ENCODE assay signal across 1 cellular context in genomic region chr5:91383027-91383955, GRCh38.
TF ChIP-seq lines count a peak whose summit lies in the region.

Gene ARRDC3 (minus strand): TSS chr5:91383317. CDS start chr5:91383092, 225 bp downstream.

TF ChIP-seq in HepG2, 621 proteins besides CTCF, POLR2A, EP300 and RAD21 (continued from another document and continues in another):
- TF ChIP-seq, protein P1, sequence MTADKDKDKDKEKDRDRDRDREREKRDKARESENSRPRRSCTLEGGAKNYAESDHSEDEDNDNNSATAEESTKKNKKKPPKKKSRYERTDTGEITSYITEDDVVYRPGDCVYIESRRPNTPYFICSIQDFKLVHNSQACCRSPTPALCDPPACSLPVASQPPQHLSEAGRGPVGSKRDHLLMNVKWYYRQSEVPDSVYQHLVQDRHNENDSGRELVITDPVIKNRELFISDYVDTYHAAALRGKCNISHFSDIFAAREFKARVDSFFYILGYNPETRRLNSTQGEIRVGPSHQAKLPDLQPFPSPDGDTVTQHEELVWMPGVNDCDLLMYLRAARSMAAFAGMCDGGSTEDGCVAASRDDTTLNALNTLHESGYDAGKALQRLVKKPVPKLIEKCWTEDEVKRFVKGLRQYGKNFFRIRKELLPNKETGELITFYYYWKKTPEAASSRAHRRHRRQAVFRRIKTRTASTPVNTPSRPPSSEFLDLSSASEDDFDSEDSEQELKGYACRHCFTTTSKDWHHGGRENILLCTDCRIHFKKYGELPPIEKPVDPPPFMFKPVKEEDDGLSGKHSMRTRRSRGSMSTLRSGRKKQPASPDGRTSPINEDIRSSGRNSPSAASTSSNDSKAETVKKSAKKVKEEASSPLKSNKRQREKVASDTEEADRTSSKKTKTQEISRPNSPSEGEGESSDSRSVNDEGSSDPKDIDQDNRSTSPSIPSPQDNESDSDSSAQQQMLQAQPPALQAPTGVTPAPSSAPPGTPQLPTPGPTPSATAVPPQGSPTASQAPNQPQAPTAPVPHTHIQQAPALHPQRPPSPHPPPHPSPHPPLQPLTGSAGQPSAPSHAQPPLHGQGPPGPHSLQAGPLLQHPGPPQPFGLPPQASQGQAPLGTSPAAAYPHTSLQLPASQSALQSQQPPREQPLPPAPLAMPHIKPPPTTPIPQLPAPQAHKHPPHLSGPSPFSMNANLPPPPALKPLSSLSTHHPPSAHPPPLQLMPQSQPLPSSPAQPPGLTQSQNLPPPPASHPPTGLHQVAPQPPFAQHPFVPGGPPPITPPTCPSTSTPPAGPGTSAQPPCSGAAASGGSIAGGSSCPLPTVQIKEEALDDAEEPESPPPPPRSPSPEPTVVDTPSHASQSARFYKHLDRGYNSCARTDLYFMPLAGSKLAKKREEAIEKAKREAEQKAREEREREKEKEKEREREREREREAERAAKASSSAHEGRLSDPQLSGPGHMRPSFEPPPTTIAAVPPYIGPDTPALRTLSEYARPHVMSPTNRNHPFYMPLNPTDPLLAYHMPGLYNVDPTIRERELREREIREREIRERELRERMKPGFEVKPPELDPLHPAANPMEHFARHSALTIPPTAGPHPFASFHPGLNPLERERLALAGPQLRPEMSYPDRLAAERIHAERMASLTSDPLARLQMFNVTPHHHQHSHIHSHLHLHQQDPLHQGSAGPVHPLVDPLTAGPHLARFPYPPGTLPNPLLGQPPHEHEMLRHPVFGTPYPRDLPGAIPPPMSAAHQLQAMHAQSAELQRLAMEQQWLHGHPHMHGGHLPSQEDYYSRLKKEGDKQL (CRISPR knock-in tag; IDR thresholded peaks at IDR 0.05; ENCODE audit: low read depth), result no peak
- TF ChIP-seq KDM6A (CRISPR knock-in tag; IDR thresholded peaks at IDR 0.05; ENCODE audit: low read depth), result no peak
- peak; percentile 87 for TF ChIP-seq TAF1 (CRISPR knock-in tag; IDR thresholded peaks at IDR 0.05)
- TF ChIP-seq, protein P2, sequence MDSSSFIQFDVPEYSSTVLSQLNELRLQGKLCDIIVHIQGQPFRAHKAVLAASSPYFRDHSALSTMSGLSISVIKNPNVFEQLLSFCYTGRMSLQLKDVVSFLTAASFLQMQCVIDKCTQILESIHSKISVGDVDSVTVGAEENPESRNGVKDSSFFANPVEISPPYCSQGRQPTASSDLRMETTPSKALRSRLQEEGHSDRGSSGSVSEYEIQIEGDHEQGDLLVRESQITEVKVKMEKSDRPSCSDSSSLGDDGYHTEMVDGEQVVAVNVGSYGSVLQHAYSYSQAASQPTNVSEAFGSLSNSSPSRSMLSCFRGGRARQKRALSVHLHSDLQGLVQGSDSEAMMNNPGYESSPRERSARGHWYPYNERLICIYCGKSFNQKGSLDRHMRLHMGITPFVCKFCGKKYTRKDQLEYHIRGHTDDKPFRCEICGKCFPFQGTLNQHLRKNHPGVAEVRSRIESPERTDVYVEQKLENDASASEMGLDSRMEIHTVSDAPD (CRISPR knock-in tag; IDR thresholded peaks at IDR 0.05), result no peak; the same call in 1 of the 2 replicates
- no peak for TF ChIP-seq ZBTB3 (CRISPR knock-in tag; IDR thresholded peaks at IDR 0.05; ENCODE audit: borderline replicate concordance, low read depth)
- no peak for TF ChIP-seq SRSF1 (optimal IDR thresholded peaks at IDR 0.05; ENCODE audit: low read depth, low read length)
- no peak for TF ChIP-seq ZNF563 (CRISPR knock-in tag; IDR thresholded peaks at IDR 0.05)
- peak; percentile 21; the same call in 1 of the 2 replicates for TF ChIP-seq FOXA3 (CRISPR knock-in tag; IDR thresholded peaks at IDR 0.05)
- TF ChIP-seq ZNF383 (CRISPR knock-in tag; IDR thresholded peaks at IDR 0.05; ENCODE audit: borderline replicate concordance), result 0 out of 2 replicates have a peak, but pooled peaks have one; percentile 37
- TF ChIP-seq GLI4 (CRISPR knock-in tag; IDR thresholded peaks at IDR 0.05; ENCODE audit: borderline replicate concordance), result no peak
- TF ChIP-seq HIVEP1 (CRISPR knock-in tag; IDR thresholded peaks at IDR 0.05), result 0 out of 2 replicates have a peak, but pooled peaks have one; percentile 35
- TF ChIP-seq ZNF776 (CRISPR knock-in tag; IDR thresholded peaks at IDR 0.05), result no peak
- 0 out of 2 replicates have a peak, but pooled peaks have one; percentile 80 for TF ChIP-seq ZNF761 (CRISPR knock-in tag; conservative IDR thresholded peaks at IDR 0.05)
- no peak for TF ChIP-seq EHMT2 (IDR thresholded peaks at IDR 0.05; ENCODE audit: borderline replicate concordance, low read depth, low read length)
- peak; percentile 70 for TF ChIP-seq HNRNPLL (IDR thresholded peaks at IDR 0.05; ENCODE audit: low read depth, low read length, poor library complexity, severe bottlenecking)
- peak; percentile 90 for TF ChIP-seq ZNF777 (CRISPR knock-in tag; IDR thresholded peaks at IDR 0.05)
- TF ChIP-seq CHCHD3 (CRISPR knock-in tag; IDR thresholded peaks at IDR 0.05), result no peak
- TF ChIP-seq CENPT (CRISPR knock-in tag; IDR thresholded peaks at IDR 0.05; ENCODE audit: low read depth), result no peak; the same call in 1 of the 2 replicates
- 0 out of 2 replicates have a peak, but pooled peaks have one; percentile 38 for TF ChIP-seq FIP1L1 (IDR thresholded peaks at IDR 0.05; ENCODE audit: borderline replicate concordance, insufficient read depth, low read depth, low read length)
- TF ChIP-seq HOXA5 (CRISPR knock-in tag; IDR thresholded peaks at IDR 0.05), result peak; percentile 12; the same call in 1 of the 2 replicates
- peak; percentile 99 for TF ChIP-seq POLR2G (IDR thresholded peaks at IDR 0.05; ENCODE audit: low read depth, low read length)
- no peak for TF ChIP-seq MBD4 (IDR thresholded peaks at IDR 0.05; ENCODE audit: borderline replicate concordance, low read length)
- no peak for TF ChIP-seq FUBP1 (CRISPR knock-in tag; IDR thresholded peaks at IDR 0.05; ENCODE audit: borderline replicate concordance)
- TF ChIP-seq ZNF552 (CRISPR knock-in tag; IDR thresholded peaks at IDR 0.05; ENCODE audit: borderline replicate concordance), result no peak
- TF ChIP-seq SATB2 (CRISPR knock-in tag; IDR thresholded peaks at IDR 0.05), result no peak
- no peak for TF ChIP-seq ETV5 (CRISPR knock-in tag; IDR thresholded peaks at IDR 0.05; ENCODE audit: borderline replicate concordance)
- no peak for TF ChIP-seq KLF6 (CRISPR knock-in tag; IDR thresholded peaks at IDR 0.05)
- TF ChIP-seq ZNF7 (CRISPR knock-in tag; IDR thresholded peaks at IDR 0.05), result no peak
- no peak for TF ChIP-seq NFE2 (CRISPR knock-in tag; IDR thresholded peaks at IDR 0.05)
- no peak for TF ChIP-seq ZNF326 (CRISPR knock-in tag; IDR thresholded peaks at IDR 0.05; ENCODE audit: borderline replicate concordance)
- TF ChIP-seq CEBPB (IDR thresholded peaks at IDR 0.05; ENCODE audit: borderline replicate concordance, low read depth, low read length), result peak; percentile 44; the same call in 1 of the 2 replicates
- no peak for TF ChIP-seq AFF4 (CRISPR knock-in tag; IDR thresholded peaks at IDR 0.05)
- TF ChIP-seq HMGA1 (CRISPR knock-in tag; conservative IDR thresholded peaks at IDR 0.05), result no peak
- TF ChIP-seq NR2F2 (IDR thresholded peaks at IDR 0.05; ENCODE audit: borderline replicate concordance, low read depth), result peak; percentile 15; the same call in 1 of the 2 replicates
- TF ChIP-seq ZNF567 (CRISPR knock-in tag; IDR thresholded peaks at IDR 0.05; ENCODE audit: borderline replicate concordance), result no peak
- TF ChIP-seq HDAC1 (CRISPR knock-in tag; IDR thresholded peaks at IDR 0.05), result peak; percentile 61
- TF ChIP-seq EEA1 (CRISPR knock-in tag; IDR thresholded peaks at IDR 0.05; ENCODE audit: borderline replicate concordance), result no peak
- no peak; the same call in 1 of the 2 replicates for TF ChIP-seq ERF (CRISPR knock-in tag; IDR thresholded peaks at IDR 0.05)
- TF ChIP-seq ZNF343 (CRISPR knock-in tag; IDR thresholded peaks at IDR 0.05), result no peak
- TF ChIP-seq ZNF550 (CRISPR knock-in tag; IDR thresholded peaks at IDR 0.05; ENCODE audit: borderline replicate concordance), result no peak
- TF ChIP-seq SMAD3 (CRISPR knock-in tag; IDR thresholded peaks at IDR 0.05), result 0 out of 2 replicates have a peak, but pooled peaks have one; percentile 14
- no peak for TF ChIP-seq ZMAT5 (CRISPR knock-in tag; IDR thresholded peaks at IDR 0.05; ENCODE audit: borderline replicate concordance, low read depth)
- TF ChIP-seq GMEB2 (CRISPR knock-in tag; IDR thresholded peaks at IDR 0.05; ENCODE audit: low read depth), result no peak
- no peak for TF ChIP-seq ZHX1 (CRISPR knock-in tag; IDR thresholded peaks at IDR 0.05; ENCODE audit: low read depth)
- no peak for TF ChIP-seq RFX5 (IDR thresholded peaks at IDR 0.05; ENCODE audit: low read depth, low read length)
- TF ChIP-seq ZSCAN21 (CRISPR knock-in tag; IDR thresholded peaks at IDR 0.05; ENCODE audit: borderline replicate concordance), result peak; percentile 19; the same call in 1 of the 2 replicates
